In the genomic region with DNA sequence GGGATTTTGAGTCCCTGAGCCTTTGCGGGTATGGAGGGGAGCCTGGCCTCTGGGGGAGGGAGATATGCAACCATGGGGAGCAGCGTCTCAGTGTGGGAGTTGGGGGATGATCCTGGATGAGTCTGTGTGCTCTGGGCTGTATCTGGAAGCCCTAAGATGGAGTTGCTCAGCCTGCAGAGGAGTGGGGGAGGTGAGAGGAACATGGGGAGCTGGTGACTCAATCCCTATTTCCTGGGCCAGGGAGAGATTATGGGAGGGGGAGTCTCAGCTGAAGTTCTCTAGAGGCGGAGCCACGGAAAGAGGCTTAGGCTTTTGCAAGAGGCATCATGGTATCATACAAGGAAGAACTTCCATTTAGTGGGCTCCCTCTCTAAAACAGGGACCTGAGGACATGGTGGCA, we compare ENCODE assay signal across 20 cellular contexts. TPM values are rescaled to one million over a fixed set of nuclear protein-coding genes. Genes with fewer than 3 reads are reported as not detected.
A peak's percentile ranks its signal among the peaks of the same experiment; 100 is the strongest.
DNase-seq lines count a peak whose midpoint lies in the region; ATAC-seq and TF ChIP-seq lines count a peak whose summit lies in the region.
"Had no signal": no experiment of that assay in that cellular context is flagged by ENCODE, and none has a peak within 500 bp of the region (broad histone marks: within the 10 kb centered on the region; RNA-seq: fewer than 3 reads in every experiment).

No MANE protein-coding gene starts in this region.

- H3K4ac ChIP-seq in IMR-90 (ENCODE audit: low read depth, low read length): no peak overlapping the region

- H3K9me3 ChIP-seq in IMR-90 (ENCODE audit: control insufficient read depth, insufficient read depth, low read length): no peaks in the 10 kb centered on the region
- H3K9me3 ChIP-seq: neutrophil, right lobe of liver had no signal

- intact Hi-C loops in IMR-90 (cut with micrococcal nuclease): no loop called here

- DNase-seq in CD1c-positive myeloid dendritic cell (ENCODE audit: extremely low spot score) (peak; percentile 6), IMR-90 (peak; percentile 16), amniotic epithelial cell (ENCODE audit: low read depth) (peak; percentile 96), iris pigment epithelial cell (ENCODE audit: low read depth) (peak; percentile 42), DMS114 treated with DMSO at 0.1 percent for 48 hours (lab: John Stamatoyannopoulos, UW; ENCODE audit: unreplicated experiment) (no peak), glomerular visceral epithelial cell (ENCODE audit: extremely low spot score) (no peak), NCI-H345 treated with DMSO at 0.1 percent for 48 hours (lab: John Stamatoyannopoulos, UW; ENCODE audit: unreplicated experiment) (no peak), mesenteric fat pad (ENCODE audit: low spot score) (no peak)
- DNase-seq: activated B cell treated with CpG ODN at 0.5 μM for 24 hours; aorta; CD4-positive, alpha-beta T cell; cortex of kidney; DMS79 treated with DMSO at 0.1 percent for 48 hours; glutamatergic neuron; kidney; NCI-H2081; NCI-H524 treated with DMSO at 0.1 percent for 48 hours; PC-3; right lobe of liver had no signal

- POLR2A ChIA-PET in IMR-90 (lab: Charles Lee; ENCODE audit: unreplicated experiment): no interaction called here

- no peak overlapping the region for H2AK9ac ChIP-seq in IMR-90 (replicated peaks; ENCODE audit: low read depth, low read length, poor library complexity)

- H3K9ac ChIP-seq in IMR-90 (ENCODE audit: low read depth, low read length): no peak overlapping the region

- H3K27ac ChIP-seq in IMR-90 (ENCODE audit: insufficient read depth, low read length): no peak overlapping the region
- H3K27ac ChIP-seq: neutrophil, right lobe of liver had no signal

- WGBS in IMR-90 (ENCODE audit: extremely low coverage in 2 of 2, insufficient read length in 1 of 2), 2 experiments: 80% methylated on average over 2 of the region's 4 CpGs; no CpG with 5 or more reads in 1 of the 2 experiments

- dilution Hi-C loops in IMR-90 (cut with HindIII; ENCODE audit: low sequenced_read_pairs, unreplicated experiment): no loop called here

- no peak for TF ChIP-seq RAD21 in IMR-90 (IDR thresholded peaks at IDR 0.05; ENCODE audit: low read length)

- H3K14ac ChIP-seq in IMR-90 (replicated peaks; ENCODE audit: low read depth, low read length): no peak overlapping the region

- no peaks in the 10 kb centered on the region; the same call in 1 of the 2 replicates for H3K9me1 ChIP-seq in IMR-90 (ENCODE audit: insufficient read depth, low read length)

- TF ChIP-seq POLR2A in IMR-90 (IDR thresholded peaks at IDR 0.05; ENCODE audit: low read depth, low read length): no peak

- no peak overlapping the region for H3K18ac ChIP-seq in IMR-90 (ENCODE audit: low read depth, low read length)

- no peak overlapping the region for H2BK120ac ChIP-seq in IMR-90 (ENCODE audit: low read depth, low read length)

- no peak overlapping the region for H2BK5ac ChIP-seq in IMR-90 (ENCODE audit: low read depth, low read length, poor library complexity, severe bottlenecking)

- CTCF ChIA-PET in IMR-90 (lab: Yijun Ruan, JAX): no interaction called here

- H2BK15ac ChIP-seq in IMR-90 (ENCODE audit: low read depth, low read length): no peak overlapping the region

- H3K79me1 ChIP-seq in IMR-90 (ENCODE audit: low read depth in 1 of 2, low read length in 2 of 2): no peaks in the 10 kb centered on the region

- no peak overlapping the region for H2AK5ac ChIP-seq in IMR-90 (ENCODE audit: low read depth, low read length)

- no peak for TF ChIP-seq CTCF in IMR-90 (conservative IDR thresholded peaks at IDR 0.05; ENCODE audit: low read depth, low read length)

- no peak overlapping the region for H4K5ac ChIP-seq in IMR-90 (ENCODE audit: low read depth, low read length)

- no TSS peak for BruUV-seq in IMR-90 (replicated peaks; lab: Mats Ljungman, UMichigan)

- H3K56ac ChIP-seq in IMR-90 (ENCODE audit: extremely low read depth, insufficient read depth, low read length): no peak overlapping the region

- in situ Hi-C loops in IMR-90 (cut with MboI; ENCODE audit: low sequenced_read_pairs): no loop called here

- H3K4me1 ChIP-seq in IMR-90 (ENCODE audit: control insufficient read depth, insufficient read depth, low read length): no peaks in the 10 kb centered on the region
- H3K4me1 ChIP-seq: right lobe of liver had no signal

- no peak overlapping the region for H2AFZ ChIP-seq in IMR-90 (replicated peaks; ENCODE audit: low read length, poor library complexity)

- no peak overlapping the region for H3K4me2 ChIP-seq in IMR-90 (ENCODE audit: low read depth, low read length)

- H3K36me3 ChIP-seq in IMR-90 (ENCODE audit: control insufficient read depth, insufficient read depth, low read length): no peaks in the 10 kb centered on the region
- H3K36me3 ChIP-seq: neutrophil, right lobe of liver had no signal

- no peak overlapping the region for H4K8ac ChIP-seq in IMR-90 (ENCODE audit: low read depth in 2 of 2, low read length in 2 of 2)

- H3K27me3 ChIP-seq in IMR-90 (ENCODE audit: control insufficient read depth, insufficient read depth, low read length): peaks cover 23% of the 10 kb centered on the region
- H3K27me3 ChIP-seq: neutrophil, right lobe of liver had no signal

- H2BK20ac ChIP-seq in IMR-90 (ENCODE audit: low read depth, low read length): no peak overlapping the region

- no peak overlapping the region for H3K23ac ChIP-seq in IMR-90 (ENCODE audit: low read depth, low read length)

- no peak overlapping the region for H4K91ac ChIP-seq in IMR-90 (ENCODE audit: insufficient read depth, low read depth, low read length)

- no peak overlapping the region for H3K4me3 ChIP-seq in IMR-90 (ENCODE audit: insufficient read depth, low read depth, low read length)
- H3K4me3 ChIP-seq: right lobe of liver had no signal

- peak; percentile 44; the same call in 1 of the 2 replicates for ATAC-seq in IMR-90 (ENCODE audit: low read depth)
- ATAC-seq: PC-3, right lobe of liver had no signal

- no peaks in the 10 kb centered on the region for H4K20me1 ChIP-seq in IMR-90 (ENCODE audit: insufficient read depth, low read length)

TF ChIP-seq in IMR-90, 13 proteins besides CTCF, POLR2A, EP300 and RAD21:
- TF ChIP-seq MXI1 (IDR thresholded peaks at IDR 0.05; ENCODE audit: borderline replicate concordance, low read depth, low read length) (no peak), RCOR1 (IDR thresholded peaks at IDR 0.05; ENCODE audit: insufficient replicate concordance, low read length) (no peak), MAZ (IDR thresholded peaks at IDR 0.05; ENCODE audit: borderline replicate concordance, low read depth, low read length) (no peak), NFE2L2 (IDR thresholded peaks at IDR 0.05; ENCODE audit: low read depth, low read length) (no peak), CEBPB (IDR thresholded peaks at IDR 0.05; ENCODE audit: low read depth, low read length) (no peak), RFX5 (IDR thresholded peaks at IDR 0.05; ENCODE audit: low read depth, low read length) (no peak), MAFK (IDR thresholded peaks at IDR 0.05; ENCODE audit: low read depth, low read length) (no peak), BHLHE40 (IDR thresholded peaks at IDR 0.05; ENCODE audit: low read depth, low read length) (no peak), CHD1 (IDR thresholded peaks at IDR 0.05; ENCODE audit: low read depth, low read length) (no peak), FOS (IDR thresholded peaks at IDR 0.05; ENCODE audit: low read depth, low read length) (no peak), SMC3 (IDR thresholded peaks at IDR 0.05; ENCODE audit: low read depth, low read length) (no peak)
- TF ChIP-seq, protein P1, sequence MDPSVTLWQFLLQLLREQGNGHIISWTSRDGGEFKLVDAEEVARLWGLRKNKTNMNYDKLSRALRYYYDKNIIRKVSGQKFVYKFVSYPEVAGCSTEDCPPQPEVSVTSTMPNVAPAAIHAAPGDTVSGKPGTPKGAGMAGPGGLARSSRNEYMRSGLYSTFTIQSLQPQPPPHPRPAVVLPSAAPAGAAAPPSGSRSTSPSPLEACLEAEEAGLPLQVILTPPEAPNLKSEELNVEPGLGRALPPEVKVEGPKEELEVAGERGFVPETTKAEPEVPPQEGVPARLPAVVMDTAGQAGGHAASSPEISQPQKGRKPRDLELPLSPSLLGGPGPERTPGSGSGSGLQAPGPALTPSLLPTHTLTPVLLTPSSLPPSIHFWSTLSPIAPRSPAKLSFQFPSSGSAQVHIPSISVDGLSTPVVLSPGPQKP (IDR thresholded peaks at IDR 0.05; ENCODE audit: borderline replicate concordance, low read depth, low read length): no peak
- TF ChIP-seq, protein P2, sequence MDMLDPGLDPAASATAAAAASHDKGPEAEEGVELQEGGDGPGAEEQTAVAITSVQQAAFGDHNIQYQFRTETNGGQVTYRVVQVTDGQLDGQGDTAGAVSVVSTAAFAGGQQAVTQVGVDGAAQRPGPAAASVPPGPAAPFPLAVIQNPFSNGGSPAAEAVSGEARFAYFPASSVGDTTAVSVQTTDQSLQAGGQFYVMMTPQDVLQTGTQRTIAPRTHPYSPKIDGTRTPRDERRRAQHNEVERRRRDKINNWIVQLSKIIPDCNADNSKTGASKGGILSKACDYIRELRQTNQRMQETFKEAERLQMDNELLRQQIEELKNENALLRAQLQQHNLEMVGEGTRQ (IDR thresholded peaks at IDR 0.05; ENCODE audit: low read depth, low read length): no peak

RNA-seq across cellular contexts. Expression of a gene that starts 59.5 kb away (rescaled TPM):
- total RNA-seq in IMR-90 (2012; rRNA removed) (35.3 and 35.6 TPM in 2 replicates), mesenteric fat pad (45.6 TPM)
- polyA plus RNA-seq in IMR-90 (2012; rRNA removed): 47.3 and 54.3 TPM in 2 replicates
- polyA plus RNA-seq in IMR-90 (2012; cell fraction: cytosol; rRNA removed): 52.1 and 61.0 TPM in 2 replicates
- polyA plus RNA-seq in IMR-90 (2012; cell fraction: nucleus; rRNA removed; ENCODE audit: low replicate concordance): 14.6 and 28.3 TPM in 2 replicates

Comparison
In these comparisons a context has a peak if more than half of its experiments do, and no peak if none do; other contexts are left out.
1. DNase-seq: peak in CD1c-positive myeloid dendritic cell (single experiment), IMR-90 (single experiment), amniotic epithelial cell (single experiment) and iris pigment epithelial cell (single experiment); none in DMS114 treated with DMSO at 0.1 percent for 48 hours (single experiment), glomerular visceral epithelial cell (single experiment), NCI-H345 treated with DMSO at 0.1 percent for 48 hours (single experiment) and mesenteric fat pad (single experiment).